ENCODE assay signal across 8 cellular contexts in genomic region chr3:187743195-187744141, GRCh38.
DNase-seq lines count a peak whose midpoint lies in the region; ATAC-seq and TF ChIP-seq lines count a peak whose summit lies in the region.

No MANE protein-coding gene starts in this region.

- H3K36me3 ChIP-seq in ACC112 (ENCODE audit: insufficient read depth, low read length) (no peaks in the 10 kb centered on the region), WERI-Rb-1 (no peaks in the 10 kb centered on the region)

- peaks cover 24% of the 10 kb centered on the region for H3K4me1 ChIP-seq in ACC112 (ENCODE audit: control insufficient read depth, insufficient read depth, low read length, unreplicated experiment)

- TF ChIP-seq CTCF in HL-60 (IDR thresholded peaks at IDR 0.05; ENCODE audit: insufficient read depth, low read length) (no peak), WERI-Rb-1 (IDR thresholded peaks at IDR 0.05; ENCODE audit: low read depth, low read length) (no peak), GM20000 (IDR thresholded peaks at IDR 0.05; ENCODE audit: extremely low read depth, missing control alignments) (no peak)

- DNase-seq in HL-60 (ENCODE audit: low read depth in 1 of 2, low spot score in 1 of 2) (peak; percentile 20 to 85), WERI-Rb-1 (peak; percentile 18), cerebellar cortex (ENCODE audit: low spot score) (peak; percentile 54), left kidney (ENCODE audit: low read depth, low spot score) (peak; percentile 74), GM20000 (ENCODE audit: low spot score) (no peak)
- DNase-seq in stimulated activated CD4-positive, alpha-beta T cell treated with anti-CD3 and anti-CD28 coated beads, Interleukin-2, amount 100 ng/mL, for 24 hours, result peak; percentile 69 to 72

- H3K4me3 ChIP-seq in ACC112 (ENCODE audit: low read depth, low read length) (peak overlapping the region; percentile 96), HL-60 (replicated peaks; ENCODE audit: insufficient read depth, low read length) (peak overlapping the region; percentile 69), WERI-Rb-1 (ENCODE audit: low read depth, low read length) (peak overlapping the region; percentile 42)

- H3K27me3 ChIP-seq in ACC112 (ENCODE audit: insufficient read depth, low read length) (no peaks in the 10 kb centered on the region), HL-60 (ENCODE audit: insufficient read depth, poor library complexity, severe bottlenecking) (no peaks in the 10 kb centered on the region), WERI-Rb-1 (ENCODE audit: insufficient read depth, low read depth, severe bottlenecking) (peaks cover 23% of the 10 kb centered on the region)

- no peak for ATAC-seq in HG03039 (IDR thresholded peaks at IDR 0.05; ENCODE audit: unreplicated experiment)

- H3K79me2 ChIP-seq in ACC112 (ENCODE audit: control insufficient read depth, insufficient read depth, low read length, unreplicated experiment), result peaks cover 53% of the 10 kb centered on the region

- H2AFZ ChIP-seq in ACC112 (ENCODE audit: low read length, unreplicated experiment), result no peak overlapping the region

- H3K27ac ChIP-seq in ACC112 (ENCODE audit: low read depth, low read length) (peak overlapping the region; percentile 97), HL-60 (replicated peaks) (peak overlapping the region; percentile 95), WERI-Rb-1 (no peak overlapping the region)

- no peaks in the 10 kb centered on the region for H3K9me3 ChIP-seq in WERI-Rb-1 (ENCODE audit: severe bottlenecking)

Comparison
In these comparisons a context has a peak if more than half of its experiments do, and no peak if none do; other contexts are left out.
1. H3K4me3 ChIP-seq: peak in every context shown above with its lines; median percentile 96 in ACC112; 69 in HL-60; 42 in WERI-Rb-1.